30 cellular contexts compared by ENCODE assay signal in genomic region chr15:99546436-99547100, GRCh38.
"Had no signal": no experiment of that assay in that cellular context is flagged by ENCODE, and none has a peak within 500 bp of the region (broad histone marks: within the 10 kb centered on the region; RNA-seq: fewer than 3 reads in every experiment).

No MANE protein-coding gene starts in this region.

- H3K36me3 ChIP-seq: ascending aorta, cardiac muscle cell, Peyer's patch had no signal

- H3K9me3 Mint-ChIP-seq: activated CD8-positive, alpha-beta T cell treated with anti-CD3 and anti-CD28 coated beads for 36 hours; activated naive CD4-positive, alpha-beta T cell treated with anti-CD3 and anti-CD28 coated beads, Interleukin-2, amount 50 U/mL, for 24 hours; activated T-cell treated with anti-CD3 and anti-CD28 coated beads, Interleukin-2, amount 50 U/mL, for 72 hours; activated T-helper 17 cell treated with anti-CD3 and anti-CD28 coated beads, Interleukin-2, amount 50 U/mL, for 72 hours; central memory CD8-positive, alpha-beta T cell; T-helper 2 cell treated with Interferon-gamma antibody and Interleukin-4, amounts not matched to agents 5 μg/mL and 100 μg/mL, for 36 hours had no signal

- H3K36me3 Mint-ChIP-seq: activated naive CD4-positive, alpha-beta T cell treated with anti-CD3 and anti-CD28 coated beads, Interleukin-2, amount 50 U/mL, for 24 hours; activated naive CD8-positive, alpha-beta T cell treated with anti-CD3 and anti-CD28 coated beads, Interleukin-2, amount 10 ng/mL, durations not matched to agents 7 days and 5 days had no signal

- H3K9me3 ChIP-seq: ascending aorta, Peyer's patch had no signal

- H3K27me3 Mint-ChIP-seq: activated naive CD4-positive, alpha-beta T cell treated with anti-CD3 and anti-CD28 coated beads, Interleukin-2, amount 50 U/mL, for 24 hours; activated T-helper 17 cell treated with anti-CD3 and anti-CD28 coated beads, Interleukin-2, amount 50 U/mL, for 72 hours; central memory CD8-positive, alpha-beta T cell had no signal

- H3K27ac Mint-ChIP-seq: activated CD4-positive, alpha-beta T cell treated with anti-CD3 and anti-CD28 coated beads, Interleukin-2, amount 10 ng/mL, durations not matched to agents 24 days and 14 days; activated CD8-positive, alpha-beta T cell treated with anti-CD3 and anti-CD28 coated beads for 36 hours; activated naive CD4-positive, alpha-beta T cell treated with anti-CD3 and anti-CD28 coated beads, Interleukin-2, amount 50 U/mL, for 24 hours; activated naive CD8-positive, alpha-beta T cell treated with anti-CD3 and anti-CD28 coated beads, Interleukin-2, amount 10 ng/mL, durations not matched to agents 7 days and 5 days; activated T-cell treated with anti-CD3 and anti-CD28 coated beads, Interleukin-2, amount 50 U/mL, for 72 hours; activated T-helper 17 cell treated with anti-CD3 and anti-CD28 coated beads, Interleukin-2, amount 50 U/mL, for 72 hours; T-helper 2 cell treated with Interferon-gamma antibody and Interleukin-4, amounts not matched to agents 5 μg/mL and 100 μg/mL, for 36 hours had no signal

- H3K27me3 ChIP-seq: ascending aorta, cardiac muscle cell, Peyer's patch had no signal

- H3K4me3 Mint-ChIP-seq: activated CD4-positive, alpha-beta T cell treated with anti-CD3 and anti-CD28 coated beads, Interleukin-2, amount 10 ng/mL, durations not matched to agents 24 days and 14 days; activated CD8-positive, alpha-beta T cell treated with anti-CD3 and anti-CD28 coated beads for 36 hours; activated naive CD4-positive, alpha-beta T cell treated with anti-CD3 and anti-CD28 coated beads, Interleukin-2, amount 50 U/mL, for 24 hours; activated naive CD8-positive, alpha-beta T cell treated with anti-CD3 and anti-CD28 coated beads, Interleukin-2, amount 10 ng/mL, durations not matched to agents 7 days and 5 days; activated T-cell treated with anti-CD3 and anti-CD28 coated beads, Interleukin-2, amount 50 U/mL, for 72 hours; activated T-helper 17 cell treated with anti-CD3 and anti-CD28 coated beads, Interleukin-2, amount 50 U/mL, for 72 hours; central memory CD8-positive, alpha-beta T cell; T-helper 2 cell treated with Interferon-gamma antibody and Interleukin-4, amounts not matched to agents 5 μg/mL and 100 μg/mL, for 36 hours had no signal

- H3K4me3 ChIP-seq: ascending aorta, cardiac muscle cell, Peyer's patch had no signal

- DNase-seq: activated CD4-positive, alpha-beta T cell treated with anti-CD3 and anti-CD28 coated beads, Interleukin-2, amount 10 ng/mL, durations not matched to agents 24 days and 14 days; activated CD4-positive, alpha-beta T cell treated with anti-CD3 and anti-CD28 coated beads, Interleukin-2, amount 50 U/mL, for 4 hours; activated CD8-positive, alpha-beta T cell treated with anti-CD3 and anti-CD28 coated beads for 36 hours; activated gamma-delta T cell; activated naive CD4-positive, alpha-beta T cell treated with Interleukin-2 at 50 U/mL for 16 hours; activated naive CD8-positive, alpha-beta T cell treated with anti-CD3 and anti-CD28 coated beads, Interleukin-2, amount 10 ng/mL, durations not matched to agents 7 days and 5 days; activated T-cell treated with anti-CD3 and anti-CD28 coated beads, Interleukin-2, amount 50 U/mL, for 1 hour; activated T-cell treated with anti-CD3 and anti-CD28 coated beads, Interleukin-2, amount 50 U/mL, for 72 hours; amygdala; KG1; NCI-H1092 treated with DMSO at 0.1 percent for 48 hours; NCI-H1694; NCI-H1930; NCI-H2081 treated with DMSO at 0.1 percent for 48 hours; NCI-H226; NCI-H446 treated with DMSO at 0.1 percent for 48 hours; NCI-H524; NCI-H69; PC-3; Peyer's patch; RPMI8226; SHP77 treated with DMSO at 0.1 percent for 48 hours; SW 1271 had no signal

- H3K4me1 Mint-ChIP-seq: activated naive CD4-positive, alpha-beta T cell treated with anti-CD3 and anti-CD28 coated beads, Interleukin-2, amount 50 U/mL, for 24 hours; central memory CD8-positive, alpha-beta T cell had no signal

- H3K4me1 ChIP-seq: ascending aorta, Peyer's patch had no signal

- H3K27ac ChIP-seq: ascending aorta, cardiac muscle cell, Peyer's patch had no signal

- ATAC-seq: activated CD8-positive, alpha-beta T cell treated with anti-CD3 and anti-CD28 coated beads for 36 hours; activated T-cell treated with anti-CD3 and anti-CD28 coated beads, Interleukin-2, amount 50 U/mL, for 72 hours; activated T-helper 17 cell treated with anti-CD3 and anti-CD28 coated beads, Interleukin-2, amount 50 U/mL, for 72 hours; SK-N-SH treated with all-trans-retinoic acid at 6 μM for 48 hours had no signal
